Comparison of ENCODE assay signal across 1 cellular context in the genomic region with DNA sequence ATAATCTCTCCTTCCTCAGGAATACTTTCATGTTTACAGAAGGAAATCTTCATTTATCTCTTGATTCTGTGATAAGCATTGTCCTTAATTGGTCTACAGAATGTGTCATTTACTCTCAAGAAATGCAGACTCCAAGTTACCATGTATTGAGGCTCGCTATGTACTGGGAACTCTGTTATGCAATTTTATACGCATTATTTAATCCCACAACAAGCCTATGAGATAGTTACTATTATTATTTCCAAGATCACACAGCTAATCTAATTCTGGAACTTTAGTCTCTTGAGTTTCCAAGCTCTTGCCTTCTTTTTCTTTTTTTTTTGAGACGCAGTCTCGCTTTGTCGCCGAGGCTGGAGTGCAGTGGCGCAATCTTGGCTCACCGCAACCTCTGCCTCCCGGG.
TF ChIP-seq lines count a peak whose summit lies in the region.

No MANE protein-coding gene starts in this region.

TF ChIP-seq in IMR-90, 13 proteins besides CTCF, POLR2A, EP300 and RAD21:
- no peak for TF ChIP-seq RFX5 (IDR thresholded peaks at IDR 0.05; ENCODE audit: low read depth, low read length)
- TF ChIP-seq BHLHE40 (IDR thresholded peaks at IDR 0.05; ENCODE audit: low read depth, low read length), result no peak
- no peak for TF ChIP-seq CHD1 (IDR thresholded peaks at IDR 0.05; ENCODE audit: low read depth, low read length)
